In genomic region chr6:30066577-30067459, GRCh38 we compare ENCODE assay signal across 8 cellular contexts. TPM values are rescaled to one million over a fixed set of nuclear protein-coding genes. Genes with fewer than 3 reads are reported as not detected.
DNase-seq lines count a peak whose midpoint lies in the region; ATAC-seq and TF ChIP-seq lines count a peak whose summit lies in the region.

Gene PPP1R11, plus strand, starts transcription at chr6:30067198. Its CDS starts 213 bp downstream, at chr6:30067411.

- peak within 1 kb of the TSS; percentile 94 for H3K27ac Mint-ChIP-seq in activated naive CD8-positive, alpha-beta T cell treated with anti-CD3 and anti-CD28 coated beads, Interleukin-2, amount 50 U/mL, for 24 hours

- WGBS in ovary, 3 donors = 0 to 1% (median 0%) methylated on average over 46 of the region's 46 CpGs
- 0% methylated on average over 46 of the region's 46 CpGs for WGBS in thyroid gland, 2 donors

- TF ChIP-seq POLR2A in ovary (IDR thresholded peaks at IDR 0.05) = peak; percentile 51
- peak; percentile 75 to 93 for TF ChIP-seq POLR2A in thyroid gland (IDR thresholded peaks at IDR 0.05)

- TF ChIP-seq EP300 in ovary (IDR thresholded peaks at IDR 0.05) = peak; percentile 46

- no peaks in the 10 kb centered on the region for H3K9me3 ChIP-seq in ovary
- no peaks in the 10 kb centered on the region for H3K9me3 ChIP-seq in thyroid gland

- DNase-seq in GM12865 (ENCODE audit: low read depth) = peak; percentile 99
- DNase-seq in NCI-H1417 treated with DMSO at 0.1 percent for 48 hours (lab: John Stamatoyannopoulos, UW) = peak; percentile 92
- peak; percentile 98 for DNase-seq in SW480 (ENCODE audit: low spot score)
- peak; percentile 98 for DNase-seq in activated naive CD8-positive, alpha-beta T cell treated with anti-CD3 and anti-CD28 coated beads, Interleukin-2, amount 50 U/mL, for 24 hours
- peak; percentile 99 for DNase-seq in Right ventricle myocardium inferior (ENCODE audit: missing footprints)
- peak; percentile 98 to 99 (median 98) for DNase-seq in ovary
- peak; percentile 99 for DNase-seq in thyroid gland

- H3K4me1 ChIP-seq in ovary (ENCODE audit: insufficient read depth) (peaks cover 3% of the 10 kb centered on the region), thyroid gland (peaks cover 21 to 28% of the 10 kb centered on the region in 2 donors)

- H3K27me3 Mint-ChIP-seq in activated naive CD8-positive, alpha-beta T cell treated with anti-CD3 and anti-CD28 coated beads, Interleukin-2, amount 50 U/mL, for 24 hours = peaks cover 13% of the 10 kb centered on the region

- peak within 1 kb of the TSS; percentile 95 for H3K4me3 Mint-ChIP-seq in activated naive CD8-positive, alpha-beta T cell treated with anti-CD3 and anti-CD28 coated beads, Interleukin-2, amount 50 U/mL, for 24 hours

- TF ChIP-seq CTCF in GM12865 (IDR thresholded peaks at IDR 0.05; ENCODE audit: insufficient read depth, low read depth, low read length, missing control alignments) (no peak), ovary (IDR thresholded peaks at IDR 0.05) (no peak), thyroid gland (IDR thresholded peaks at IDR 0.05) (peak in 1 of 6 experiments; percentile 7)

- no peaks in the 10 kb centered on the region for H3K36me3 ChIP-seq in ovary
- peaks cover 8 to 9% of the 10 kb centered on the region in 2 donors for H3K36me3 ChIP-seq in thyroid gland

- intact Hi-C loops in Right ventricle myocardium inferior (cut with DNase I) = loop anchor here (2.0 kb wide), 1 partner anchor 34 kb away; no protein-coding TSS in a partner anchor
- intact Hi-C loops in ovary (cut with DNase I) = no loop called here
- intact Hi-C loops in thyroid gland (cut with DNase I) = no loop called here

- H3K4me1 Mint-ChIP-seq in activated naive CD8-positive, alpha-beta T cell treated with anti-CD3 and anti-CD28 coated beads, Interleukin-2, amount 50 U/mL, for 24 hours = peaks cover 54% of the 10 kb centered on the region

- peak; percentile 96 for ATAC-seq in HG02763 (IDR thresholded peaks at IDR 0.05; ENCODE audit: unreplicated experiment)
- ATAC-seq in activated naive CD8-positive, alpha-beta T cell treated with anti-CD3 and anti-CD28 coated beads, Interleukin-2, amount 50 U/mL, for 24 hours = peak; percentile 99
- ATAC-seq in Right ventricle myocardium inferior = peak; percentile 99

- H3K27me3 ChIP-seq in ovary (no peaks in the 10 kb centered on the region), thyroid gland (peaks cover 11% of the 10 kb centered on the region)

- peaks cover 52% of the 10 kb centered on the region for H3K36me3 Mint-ChIP-seq in activated naive CD8-positive, alpha-beta T cell treated with anti-CD3 and anti-CD28 coated beads, Interleukin-2, amount 50 U/mL, for 24 hours (ENCODE audit: low read depth)

- H3K27ac ChIP-seq in ovary (peak within 1 kb of the TSS in 1 of 2 donors; percentile 78), thyroid gland (peak within 1 kb of the TSS; percentile 54 to 81 (median 77))

- H3K9me3 Mint-ChIP-seq in activated naive CD8-positive, alpha-beta T cell treated with anti-CD3 and anti-CD28 coated beads, Interleukin-2, amount 50 U/mL, for 24 hours = peaks cover 7% of the 10 kb centered on the region

- H3K4me3 ChIP-seq in GM12865 (ENCODE audit: low read depth, low read length) (peak within 1 kb of the TSS; percentile 75), ovary (peak within 1 kb of the TSS; percentile 60), thyroid gland (replicated peaks in 1 of 3) (peak within 1 kb of the TSS; percentile 46 to 70 (median 50))

RNA-seq across cellular contexts. Expression of gene PPP1R11, which starts in this region (rescaled TPM):
- total RNA-seq in Right ventricle myocardium inferior (44.3 TPM), ovary (10 to 100 TPM; 27.8 to 50.8 (median 43.2) TPM), thyroid gland (10 to 100 TPM; 41.3 to 64.1 (median 50.7) TPM)
- 100 to 1,000 TPM in 1 of 2 donors, 10 to 100 TPM in 1; 48.6 to 114 TPM for polyA plus RNA-seq in ovary
